In the genomic region with DNA sequence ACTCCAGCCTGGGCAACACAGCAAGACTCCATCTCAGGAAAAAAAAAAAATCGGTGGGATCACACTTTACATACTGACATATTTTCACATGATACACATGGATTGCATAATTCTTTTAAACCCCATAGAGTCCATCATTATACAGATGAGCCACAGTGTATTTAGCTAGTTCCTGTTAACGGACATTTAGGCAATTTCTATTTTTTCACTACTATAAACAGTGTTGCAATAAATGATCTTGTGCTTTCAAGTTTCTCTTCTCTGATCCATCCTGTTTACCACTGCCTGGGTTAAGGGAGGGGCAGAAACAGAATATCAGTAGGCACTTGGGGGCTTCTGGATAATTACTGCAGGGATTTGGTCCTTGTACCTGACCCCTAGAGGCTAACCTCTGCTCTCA, we compare ENCODE assay signal across 21 cellular contexts. TPM values are rescaled to one million over a fixed set of nuclear protein-coding genes. Genes with fewer than 3 reads are reported as not detected.
DNase-seq lines count a peak whose midpoint lies in the region; ATAC-seq and TF ChIP-seq lines count a peak whose summit lies in the region.
"Had no signal": no experiment of that assay in that cellular context is flagged by ENCODE, and none has a peak within 500 bp of the region (broad histone marks: within the 10 kb centered on the region; RNA-seq: fewer than 3 reads in every experiment).

No MANE protein-coding gene starts in this region.

- no peaks in the 10 kb centered on the region for H3K79me2 ChIP-seq in neural progenitor cell (ENCODE audit: low read depth)

- H3K27me3 Mint-ChIP-seq in CD14-positive monocyte (ENCODE audit: low read depth in 3 of 3) = no peaks in the 10 kb centered on the region
- H3K27me3 Mint-ChIP-seq in dendritic cell treated with granulocyte-macrophage colony-stimulating factor and Interleukin-4, amounts not matched to agents 40 ng/mL and 50 ng/mL, for 4 days = no peaks in the 10 kb centered on the region
- peaks cover 5% of the 10 kb centered on the region for H3K27me3 Mint-ChIP-seq in neural progenitor cell (ENCODE audit: insufficient read depth, low read depth)

- H3K9me3 ChIP-seq in neural progenitor cell (ENCODE audit: low read depth) = no peaks in the 10 kb centered on the region
- H3K9me3 ChIP-seq in psoas muscle = no peaks in the 10 kb centered on the region

- ATAC-seq in psoas muscle = no peak
- ATAC-seq: activated CD8-positive, alpha-beta T cell treated with anti-CD3 and anti-CD28 coated beads, Interleukin-2, amount 10 ng/mL, durations not matched to agents 7 days and 5 days; natural killer cell had no signal

- H3K4me3 Mint-ChIP-seq in CD14-positive monocyte (peak overlapping the region; percentile 68 to 72), neural progenitor cell (peak overlapping the region; percentile 14)
- no peak overlapping the region for H3K4me3 Mint-ChIP-seq in dendritic cell treated with granulocyte-macrophage colony-stimulating factor and Interleukin-4, amounts not matched to agents 40 ng/mL and 50 ng/mL, for 4 days
- H3K4me3 Mint-ChIP-seq: activated CD8-positive, alpha-beta T cell treated with anti-CD3 and anti-CD28 coated beads, Interleukin-2, amount 10 ng/mL, durations not matched to agents 7 days and 5 days; endodermal cell; natural killer cell had no signal

- no peak overlapping the region for H3K9ac ChIP-seq in neural progenitor cell

- H3K4me1 ChIP-seq in neural progenitor cell (peaks cover 16% of the 10 kb centered on the region), psoas muscle (no peaks in the 10 kb centered on the region)

- no peak overlapping the region for H3K4me2 ChIP-seq in neural progenitor cell

- no peaks in the 10 kb centered on the region for H3K27me3 ChIP-seq in neural progenitor cell
- H3K27me3 ChIP-seq in psoas muscle (ENCODE audit: insufficient read depth in 3 of 3, low read length in 2 of 3) = no peaks in the 10 kb centered on the region

- H3K9me3 Mint-ChIP-seq in CD14-positive monocyte (no peaks in the 10 kb centered on the region), neural progenitor cell (peaks cover 2% of the 10 kb centered on the region)
- H3K9me3 Mint-ChIP-seq in dendritic cell treated with granulocyte-macrophage colony-stimulating factor and Interleukin-4, amounts not matched to agents 40 ng/mL and 50 ng/mL, for 4 days = no peaks in the 10 kb centered on the region
- H3K9me3 Mint-ChIP-seq: endodermal cell, natural killer cell had no signal

- peaks cover 7% of the 10 kb centered on the region for H4K20me1 ChIP-seq in neural progenitor cell (ENCODE audit: low read depth)

- H3K4me3 ChIP-seq in neural progenitor cell (no peak overlapping the region), psoas muscle (no peak overlapping the region)

- no peak for TF ChIP-seq CTCF in CD14-positive monocyte (IDR thresholded peaks at IDR 0.05)
- TF ChIP-seq CTCF in neural progenitor cell (IDR thresholded peaks at IDR 0.05) = no peak
- no peak for TF ChIP-seq CTCF in psoas muscle (IDR thresholded peaks at IDR 0.05)

- no peak overlapping the region for H2AFZ ChIP-seq in neural progenitor cell (replicated peaks)

- peaks cover 1 to 4% of the 10 kb centered on the region in 2 donors for H3K36me3 Mint-ChIP-seq in CD14-positive monocyte
- H3K36me3 Mint-ChIP-seq in dendritic cell treated with granulocyte-macrophage colony-stimulating factor and Interleukin-4, amounts not matched to agents 40 ng/mL and 50 ng/mL, for 4 days (ENCODE audit: low read depth) = no peaks in the 10 kb centered on the region
- no peaks in the 10 kb centered on the region for H3K36me3 Mint-ChIP-seq in neural progenitor cell
- H3K36me3 Mint-ChIP-seq: natural killer cell had no signal

- H3K36me3 ChIP-seq in neural progenitor cell = no peaks in the 10 kb centered on the region
- no peaks in the 10 kb centered on the region for H3K36me3 ChIP-seq in psoas muscle (ENCODE audit: insufficient read depth in 1 of 2, low read depth in 1 of 2)

- intact Hi-C loops in CD14-positive monocyte (cut with micrococcal nuclease) (loop anchor here (5.0 kb wide), 3 partner anchors 47 to 102 kb away; a partner anchor contains a TSS), psoas muscle (cut with DNase I) (loop anchor here (5.0 to 10.0 kb wide), 2 partner anchors 47 to 165 kb away; a partner anchor contains a TSS)
- intact Hi-C loops in dendritic cell treated with granulocyte-macrophage colony-stimulating factor and Interleukin-4, amounts not matched to agents 40 ng/mL and 50 ng/mL, for 4 days (cut with micrococcal nuclease) = loop anchor here (10.0 kb wide), 1 partner anchor 905 kb away; no protein-coding TSS in a partner anchor

- peaks cover 64% of the 10 kb centered on the region for H3K4me1 Mint-ChIP-seq in CD14-positive monocyte
- H3K4me1 Mint-ChIP-seq in dendritic cell treated with granulocyte-macrophage colony-stimulating factor and Interleukin-4, amounts not matched to agents 40 ng/mL and 50 ng/mL, for 4 days (ENCODE audit: low read depth) = peaks cover 53% of the 10 kb centered on the region
- peaks cover 46% of the 10 kb centered on the region for H3K4me1 Mint-ChIP-seq in neural progenitor cell

- DNase-seq in CD14-positive monocyte (ENCODE audit: low spot score) = no peak
- peak; percentile 95 for DNase-seq in NOMO-1 treated with DMSO at 0.1 percent for 48 hours (lab: John Stamatoyannopoulos, UW; ENCODE audit: unreplicated experiment)
- DNase-seq in neural progenitor cell (ENCODE audit: low spot score) = no peak
- no peak for DNase-seq in activated CD4-positive, alpha-beta T cell treated with anti-CD3 and anti-CD28 coated beads, Interleukin-2, amount 50 U/mL, for 4 hours
- no peak for DNase-seq in NCI-H2196 (lab: John Stamatoyannopoulos, UW; ENCODE audit: unreplicated experiment)
- DNase-seq in psoas muscle = no peak
- DNase-seq in iPS-NIHi7 (ENCODE audit: extremely low spot score) = no peak
- DNase-seq: activated CD8-positive, alpha-beta T cell treated with anti-CD3 and anti-CD28 coated beads, Interleukin-2, amount 10 ng/mL, durations not matched to agents 7 days and 5 days; activated naive CD4-positive, alpha-beta T cell treated with anti-CD3 and anti-CD28 coated beads, Interleukin-2, amount 50 U/mL, for 16 hours; activated T-cell treated with anti-CD3 and anti-CD28 coated beads, Interleukin-2, amount 50 U/mL, for 48 hours; DND-41; endodermal cell; mammary epithelial cell; MM.1S; natural killer cell; NCI-H446; NK-92 treated with Interleukin-12 subunit alpha and Interleukin-12 subunit beta, amount 100 ng/mL, for 24 hours; stimulated activated CD4-positive, alpha-beta T cell treated with anti-CD3 and anti-CD28 coated beads, Interleukin-12 subunit alpha, Interleukin-12 subunit beta, amount 100 ng/mL, for 4 hours; T-helper 1 cell had no signal

- H3F3A ChIP-seq in neural progenitor cell (ENCODE audit: low read depth) = peaks cover 19% of the 10 kb centered on the region

- H3K27ac Mint-ChIP-seq in CD14-positive monocyte = peak overlapping the region; percentile 88 to 98 (median 97)
- peak overlapping the region; percentile 61 for H3K27ac Mint-ChIP-seq in dendritic cell treated with granulocyte-macrophage colony-stimulating factor and Interleukin-4, amounts not matched to agents 40 ng/mL and 50 ng/mL, for 4 days
- H3K27ac Mint-ChIP-seq in neural progenitor cell = peak overlapping the region; percentile 88
- H3K27ac Mint-ChIP-seq: activated CD8-positive, alpha-beta T cell treated with anti-CD3 and anti-CD28 coated beads, Interleukin-2, amount 10 ng/mL, durations not matched to agents 7 days and 5 days; endodermal cell; natural killer cell had no signal

- 79 to 88% (median 82%) methylated on average over 2 of the region's 2 CpGs for WGBS in psoas muscle, 3 donors

- H3K27ac ChIP-seq in neural progenitor cell = no peak overlapping the region
- no peak overlapping the region for H3K27ac ChIP-seq in psoas muscle
- H3K27ac ChIP-seq: VCaP had no signal

RNA-seq across cellular contexts. Expression of a gene that starts 43.4 kb away (rescaled TPM):
- polyA plus RNA-seq in CD14-positive monocyte (10 to 100 TPM; 73.1 to 81.9 TPM), psoas muscle (1 to 10 TPM; 2.4 to 5.5 (median 4.5) TPM)
- total RNA-seq in neural progenitor cell (ENCODE audit: low replicate concordance) (8.0 and 12.3 TPM in 2 replicates), psoas muscle (1 to 10 TPM; 5.8 to 9.0 (median 6.6) TPM)

RNA-seq across cellular contexts. Expression of a gene that starts 48.0 kb away (rescaled TPM):
- 1 to 10 TPM; 3.4 to 4.2 TPM for polyA plus RNA-seq in CD14-positive monocyte
- total RNA-seq in neural progenitor cell (ENCODE audit: low replicate concordance) = 13.1 and 19.2 TPM in 2 replicates
- total RNA-seq in psoas muscle = 10 to 100 TPM in 2 of 4 donors, 1 to 10 TPM in 2; 7.7 to 14.9 (median 10.4) TPM
- polyA plus RNA-seq in psoas muscle = 10 to 100 TPM in 1 of 3 donors, 1 to 10 TPM in 2; 8.7 to 17.6 (median 9.8) TPM

RNA-seq across cellular contexts. Expression of a gene that starts 48.1 kb away (rescaled TPM):
- polyA plus RNA-seq in CD14-positive monocyte = 100 to 1,000 TPM; 323 to 402 TPM
- total RNA-seq in neural progenitor cell (ENCODE audit: low replicate concordance) = 372 and 519 TPM in 2 replicates
- 100 to 1,000 TPM; 129 to 185 (median 143) TPM for total RNA-seq in psoas muscle
- 100 to 1,000 TPM; 457 to 578 (median 486) TPM for polyA plus RNA-seq in psoas muscle
